23 cellular contexts compared by ENCODE assay signal in genomic region chr1:61797045-61797755, GRCh38. TPM values are rescaled to one million over a fixed set of nuclear protein-coding genes. Genes with fewer than 3 reads are reported as not detected.
A peak's percentile ranks its signal among the peaks of the same experiment; 100 is the strongest.
DNase-seq lines count a peak whose midpoint lies in the region; ATAC-seq and TF ChIP-seq lines count a peak whose summit lies in the region.
"Had no signal": no experiment of that assay in that cellular context is flagged by ENCODE, and none has a peak within 500 bp of the region (broad histone marks: within the 10 kb centered on the region; RNA-seq: fewer than 3 reads in every experiment).

No MANE protein-coding gene starts in this region.

- no peak overlapping the region for H3K27ac ChIP-seq in brain microvascular endothelial cell
- H3K27ac ChIP-seq: foreskin keratinocyte, pancreas, sigmoid colon had no signal

- H3K4me3 ChIP-seq in brain microvascular endothelial cell (ENCODE audit: low read depth, low read length) (no peak overlapping the region), kidney epithelial cell (ENCODE audit: low read depth, low read length) (no peak overlapping the region)
- H3K4me3 ChIP-seq: pancreas, sigmoid colon had no signal

- no peaks in the 10 kb centered on the region for H3K27me3 ChIP-seq in brain microvascular endothelial cell (replicated peaks)
- H3K27me3 ChIP-seq in kidney epithelial cell (ENCODE audit: control insufficient read depth, insufficient read depth, low read length): no peaks in the 10 kb centered on the region
- H3K27me3 ChIP-seq: foreskin keratinocyte, pancreas, sigmoid colon had no signal

- DNase-seq in EH (ENCODE audit: low read depth) (peak; percentile 16), NCI-H460 (ENCODE audit: extremely low read depth, low read depth) (peak; percentile 13), brain microvascular endothelial cell (peak; percentile 9), kidney epithelial cell (ENCODE audit: low read depth) (peak; percentile 51), NOMO-1 treated with DMSO at 0.1 percent for 48 hours (lab: John Stamatoyannopoulos, UW; ENCODE audit: unreplicated experiment) (no peak)
- DNase-seq: activated B cell treated with CpG ODN at 0.5 μM for 24 hours; activated CD4-positive, alpha-beta T cell treated with anti-CD3 and anti-CD28 coated beads, Interleukin-2, amount 50 U/mL, for 4 hours; activated naive CD4-positive, alpha-beta T cell treated with anti-CD3 and anti-CD28 coated beads, Interleukin-2, amount 50 U/mL, for 16 hours; amygdala; DMS 273 treated with DMSO at 0.1 percent for 48 hours; midbrain; NCI-H1048; NCI-H2029; NCI-H2227 treated with DMSO at 0.1 percent for 48 hours; NCI-H774; pancreas; sigmoid colon; stimulated activated naive CD8-positive, alpha-beta T cell treated with anti-CD3 and anti-CD28 coated beads, Interleukin-15, Interleukin-2, amounts not matched to agents 100 U/mL and 50 U/mL, for 24 hours had no signal

- TF ChIP-seq CTCF in brain microvascular endothelial cell (IDR thresholded peaks at IDR 0.05; ENCODE audit: low read depth, low read length, missing control alignments): no peak
- no peak for TF ChIP-seq CTCF in kidney epithelial cell (IDR thresholded peaks at IDR 0.05; ENCODE audit: insufficient read depth, low read length, poor library complexity, severe bottlenecking)

- in situ Hi-C loops in brain microvascular endothelial cell (cut with HindIII; ENCODE audit: low pct_ligation_motif_present, low sequenced_read_pairs): no loop called here

- no peaks in the 10 kb centered on the region for H3K36me3 ChIP-seq in brain microvascular endothelial cell (replicated peaks)
- no peaks in the 10 kb centered on the region for H3K36me3 ChIP-seq in kidney epithelial cell (ENCODE audit: control insufficient read depth, insufficient read depth, low read length)

- ATAC-seq in GM19397 (IDR thresholded peaks at IDR 0.05; ENCODE audit: unreplicated experiment) (no peak), HG03108 (IDR thresholded peaks at IDR 0.05; ENCODE audit: unreplicated experiment) (no peak), HG02938 (IDR thresholded peaks at IDR 0.05; ENCODE audit: unreplicated experiment) (no peak)
- ATAC-seq: foreskin keratinocyte; natural killer cell treated with Interleukin-12 subunit alpha and Interleukin-12 subunit beta and Interleukin-15 and Interleukin-18, amount 100 ng/mL, for 72 hours; pancreas; stimulated activated naive CD8-positive, alpha-beta T cell treated with anti-CD3 and anti-CD28 coated beads, Interleukin-15, Interleukin-2, amounts not matched to agents 100 U/mL and 50 U/mL, for 24 hours had no signal

RNA-seq across cellular contexts. Expression of gene PATJ, which starts 54.9 kb away (rescaled TPM):
- total RNA-seq in NCI-H460 (2014; rRNA removed; shearing (Covaris generic)): 18.9 and 21.1 TPM in 2 replicates
- polyA plus RNA-seq in NCI-H460 (2014; cell fraction: nucleus; rRNA removed): 13.1 and 18.5 TPM in 2 replicates
- total RNA-seq in kidney epithelial cell: 27.1 and 34.7 TPM in 2 replicates
